8 cellular contexts compared by ENCODE assay signal in genomic region chr2:72605836-72606442, GRCh38.
DNase-seq lines count a peak whose midpoint lies in the region; ATAC-seq, FAIRE-seq and TF ChIP-seq lines count a peak whose summit lies in the region.

No MANE protein-coding gene starts in this region.

- intact Hi-C loops in A673 (cut with micrococcal nuclease; ENCODE audit: unreplicated experiment) = no loop called here

- in situ Hi-C loops in GM13977 (cut with MboI; ENCODE audit: low pct_unique_long_range_greater_than_20kb, low sequenced_read_pairs, unreplicated experiment) = no loop called here

- no TSS peak for BruUV-seq in A673 (replicated peaks; lab: Mats Ljungman, UMichigan)

- POLR2A ChIA-PET in A673 (lab: Charles Lee; ENCODE audit: low non-redundant PET) = interaction anchor here (0.6 kb wide), 1 partner anchor 105 kb away, joined by 17 read pairs; no protein-coding TSS in a partner anchor

- H3K27ac ChIP-seq in A673 (ENCODE audit: low read depth, low read length, poor library complexity, severe bottlenecking) = peak overlapping the region; percentile 76

- peaks cover 8% of the 10 kb centered on the region for H3K9me3 ChIP-seq in A673 (ENCODE audit: low read depth, low read length, poor library complexity, severe bottlenecking)

- H3K27me3 ChIP-seq in A673 (replicated peaks; ENCODE audit: insufficient read depth, low read depth, low read length, poor library complexity) = no peaks in the 10 kb centered on the region

- H3K4me3 ChIP-seq in A673 (ENCODE audit: low read depth, low read length, poor library complexity, severe bottlenecking) = no peak overlapping the region

- no peaks in the 10 kb centered on the region for H3K36me3 ChIP-seq in A673 (ENCODE audit: insufficient read depth, low read length, poor library complexity, severe bottlenecking)

- FAIRE-seq in RCC 7860 (lab: Jason Lieb, UNC) = peak; percentile 84

- DNase-seq in A673 (ENCODE audit: low spot score) (peak; percentile 56), GM13977 (ENCODE audit: low spot score) (peak; percentile 9), RCC 7860 (ENCODE audit: low spot score) (peak; percentile 21), germinal center (ENCODE audit: low spot score) (peak; percentile 6), NCI-H446 treated with DMSO at 0.1 percent for 48 hours (lab: John Stamatoyannopoulos, UW) (no peak), dedifferentiated amniotic fluid mesenchymal stem cell (ENCODE audit: extremely low spot score) (no peak)
- DNase-seq in activated T-cell treated with anti-CD3 and anti-CD28 coated beads, Interleukin-2, amount 50 U/mL, for 1 hour = no peak

- H3K4me1 ChIP-seq in A673 (ENCODE audit: insufficient read depth, low read length, poor library complexity, severe bottlenecking) = peaks cover 37% of the 10 kb centered on the region

- CTCF ChIA-PET in A673 (lab: Charles Lee) = interaction anchor here (0.6 to 1.2 kb wide), 2 partner anchors 94 to 682 kb away, joined by 3 read pairs; no protein-coding TSS in a partner anchor

- no peak for ATAC-seq in HG02678 (IDR thresholded peaks at IDR 0.05; ENCODE audit: unreplicated experiment)

- peak; percentile 84 for TF ChIP-seq CTCF in A673 (conservative IDR thresholded peaks at IDR 0.05; ENCODE audit: low read depth, low read length)
- TF ChIP-seq CTCF in GM13977 (IDR thresholded peaks at IDR 0.05; ENCODE audit: extremely low read depth, insufficient read depth, missing control alignments) = peak; percentile 64

Comparison
In these comparisons a context has a peak if more than half of its experiments do, and no peak if none do; other contexts are left out.
1. DNase-seq: peak in A673 (single experiment), GM13977 (single experiment), RCC 7860 (single experiment) and germinal center (single experiment); none in activated T-cell treated with anti-CD3 and anti-CD28 coated beads, Interleukin-2, amount 50 U/mL, for 1 hour (single experiment), NCI-H446 treated with DMSO at 0.1 percent for 48 hours (single experiment) and dedifferentiated amniotic fluid mesenchymal stem cell (single experiment).